11 cellular contexts compared by ENCODE assay signal in genomic region chr2:55045685-55046221, GRCh38. TPM values are rescaled to one million over a fixed set of nuclear protein-coding genes. Genes with fewer than 3 reads are reported as not detected.
A peak's percentile ranks its signal among the peaks of the same experiment; 100 is the strongest.
DNase-seq lines count a peak whose midpoint lies in the region; ATAC-seq, FAIRE-seq and TF ChIP-seq lines count a peak whose summit lies in the region.
"Had no signal": no experiment of that assay in that cellular context is flagged by ENCODE, and none has a peak within 500 bp of the region (broad histone marks: within the 10 kb centered on the region; RNA-seq: fewer than 3 reads in every experiment).

No MANE protein-coding gene starts in this region.

- peak overlapping the region; percentile 18 to 39; a peak in 3 of 4 replicates for H3K4me2 ChIP-seq in H1 (ENCODE audit: insufficient read depth in 1 of 2, low read depth in 2 of 2, low read length in 2 of 2)
- peak overlapping the region; percentile 74 for H3K4me2 ChIP-seq in neural cell (ENCODE audit: low read length)

- no peak overlapping the region for H2BK15ac ChIP-seq in H1 (ENCODE audit: low read length)

- POLR2A ChIA-PET in H1 (lab: Charles Lee; ENCODE audit: partially characterized antibody) = interaction anchor here (0.8 to 1.3 kb wide), 3 partner anchors 11 to 188 kb away, joined by 3 read pairs; no protein-coding TSS in a partner anchor

- TF ChIP-seq POLR2A in H1 (IDR thresholded peaks at IDR 0.05; ENCODE audit: control extremely low read depth in 1 of 2, low read depth in 2 of 2, low read length in 2 of 2) = no peak

- no peak overlapping the region for H3K23ac ChIP-seq in H1 (ENCODE audit: insufficient read length)

- DNase-seq in CD4-positive, CD25-positive, alpha-beta regulatory T cell = no peak
- DNase-seq in NCI-H187 treated with DMSO at 0.1 percent for 48 hours (lab: John Stamatoyannopoulos, UW) = peak; percentile 12
- DNase-seq in H1 (ENCODE audit: low read depth in 1 of 2, low spot score in 2 of 2) = no peak
- DNase-seq in globus pallidus (ENCODE audit: low spot score) = no peak
- no peak for DNase-seq in cardiac septum (ENCODE audit: low spot score)
- DNase-seq in NCI-H1694 treated with DMSO at 0.1 percent for 48 hours (lab: John Stamatoyannopoulos, UW) = no peak
- DNase-seq: activated naive CD8-positive, alpha-beta T cell treated with anti-CD3 and anti-CD28 coated beads, Interleukin-2, amount 50 U/mL, for 24 hours; DMS 273 treated with DMSO at 0.1 percent for 48 hours had no signal

- peaks cover 4% of the 10 kb centered on the region for H3F3A ChIP-seq in neural cell (ENCODE audit: insufficient read depth, low read length, poor library complexity, severe bottlenecking)

- TF ChIP-seq CTCF in H1 (IDR thresholded peaks at IDR 0.05; ENCODE audit: control extremely low read depth in 1 of 3, insufficient read depth in 1 of 3, low read depth in 1 of 3, low read length in 3 of 3) (no peak), neural cell (IDR thresholded peaks at IDR 0.05; ENCODE audit: poor library complexity, severe bottlenecking) (no peak)

- H3K36me3 ChIP-seq in CD4-positive, CD25-positive, alpha-beta regulatory T cell (ENCODE audit: control insufficient read depth, insufficient read depth, low read length) = no peaks in the 10 kb centered on the region
- H3K36me3 ChIP-seq in H1 (ENCODE audit: control insufficient read depth in 2 of 4, insufficient read depth in 4 of 4, low read length in 3 of 4) = no peaks in the 10 kb centered on the region; a peak in 1 of 8 replicates
- no peaks in the 10 kb centered on the region for H3K36me3 ChIP-seq in neural cell (ENCODE audit: insufficient read depth, low read length)

- ATAC-seq in CD4-positive, CD25-positive, alpha-beta regulatory T cell (ENCODE audit: low read depth in 2 of 2) = no peak
- ATAC-seq in HG03354 (IDR thresholded peaks at IDR 0.05; ENCODE audit: poor library complexity, severe bottlenecking, unreplicated experiment) = no peak
- ATAC-seq: activated naive CD8-positive, alpha-beta T cell treated with anti-CD3 and anti-CD28 coated beads, Interleukin-2, amount 50 U/mL, for 24 hours had no signal

- WGBS in H1 (ENCODE audit: extremely low coverage in 1 of 2, insufficient coverage in 1 of 2, insufficient read length in 1 of 2, insufficient replicate concordance in 2 of 2, low coverage in 1 of 2, low lambda C conversion rate in 2 of 2, missing lambda C conversion rate in 1 of 2), 2 experiments = 86% methylated on average over 6 of the region's 6 CpGs; no CpG with 5 or more reads in 1 of the 2 experiments

- H3K27me3 Mint-ChIP-seq in CD4-positive, CD25-positive, alpha-beta regulatory T cell = no peaks in the 10 kb centered on the region
- H3K27me3 Mint-ChIP-seq: activated naive CD8-positive, alpha-beta T cell treated with anti-CD3 and anti-CD28 coated beads, Interleukin-2, amount 50 U/mL, for 24 hours had no signal

- H4K20me1 ChIP-seq in H1 (replicated peaks in 1 of 2; ENCODE audit: control insufficient read depth in 1 of 2, insufficient read depth in 2 of 2, low read length in 2 of 2) (peaks cover 22 to 23% of the 10 kb centered on the region in 2 experiments), neural cell (ENCODE audit: insufficient read depth) (peaks cover 67% of the 10 kb centered on the region)

- no peak overlapping the region for H2BK120ac ChIP-seq in H1 (replicated peaks; ENCODE audit: low read depth, low read length)

- H2AFZ ChIP-seq in H1 (ENCODE audit: low read length) (no peak overlapping the region), neural cell (ENCODE audit: low read depth, low read length) (no peak overlapping the region)
- H2AFZ ChIP-seq: parathyroid adenoma had no signal

- FAIRE-seq in H1 (lab: Jason Lieb, UNC) = no peak

- intact Hi-C loops in cardiac septum (cut with DNase I) = no loop called here

- no peak overlapping the region for H2BK12ac ChIP-seq in H1 (ENCODE audit: low read depth, low read length)

- H2BK5ac ChIP-seq in H1 (ENCODE audit: low read depth, low read length) = no peak overlapping the region

- no peaks in the 10 kb centered on the region for H3K27me3 ChIP-seq in CD4-positive, CD25-positive, alpha-beta regulatory T cell (ENCODE audit: control insufficient read depth, insufficient read depth, low read length)
- H3K27me3 ChIP-seq in H1 (replicated peaks in 1 of 4; ENCODE audit: control insufficient read depth in 3 of 4, extremely low read depth in 1 of 4, insufficient read depth in 3 of 4, low read length in 3 of 4) = no peaks in the 10 kb centered on the region
- H3K27me3 ChIP-seq in neural cell (ENCODE audit: insufficient read depth, low read depth, low read length) = no peaks in the 10 kb centered on the region

- peaks cover 4% of the 10 kb centered on the region for H3K23me2 ChIP-seq in H1 (ENCODE audit: low read depth, low read length)

- TF ChIP-seq EP300 in H1 (IDR thresholded peaks at IDR 0.05; ENCODE audit: borderline replicate concordance in 1 of 2, low read depth in 2 of 2, low read length in 2 of 2) (no peak), neural cell (conservative IDR thresholded peaks at IDR 0.05; ENCODE audit: poor library complexity, severe bottlenecking) (no peak)

- peaks cover 54 to 87% of the 10 kb centered on the region in 2 experiments for H3K79me2 ChIP-seq in H1 (ENCODE audit: control insufficient read depth in 1 of 2, insufficient read depth in 2 of 2, low read length in 2 of 2)
- peaks cover 94% of the 10 kb centered on the region for H3K79me2 ChIP-seq in neural cell (replicated peaks; ENCODE audit: insufficient read depth, low read length)

- H3K9me3 Mint-ChIP-seq in CD4-positive, CD25-positive, alpha-beta regulatory T cell = no peaks in the 10 kb centered on the region
- H3K9me3 Mint-ChIP-seq: activated naive CD8-positive, alpha-beta T cell treated with anti-CD3 and anti-CD28 coated beads, Interleukin-2, amount 50 U/mL, for 24 hours had no signal

- peak overlapping the region in 2 of 3 donors; percentile 8 to 15 for H3K27ac Mint-ChIP-seq in CD4-positive, CD25-positive, alpha-beta regulatory T cell
- H3K27ac Mint-ChIP-seq: activated naive CD8-positive, alpha-beta T cell treated with anti-CD3 and anti-CD28 coated beads, Interleukin-2, amount 50 U/mL, for 24 hours had no signal

- H3K9ac ChIP-seq in H1 (replicated peaks in 1 of 4; ENCODE audit: extremely low read depth in 1 of 4, low read depth in 3 of 4, low read length in 3 of 4) (no peak overlapping the region), neural cell (ENCODE audit: low read length) (no peak overlapping the region)
- H3K9ac ChIP-seq: parathyroid adenoma had no signal

- H3K9me2 ChIP-seq in neural cell (ENCODE audit: insufficient read depth, low read length) = no peaks in the 10 kb centered on the region

- H3K56ac ChIP-seq in H1 (replicated peaks; ENCODE audit: insufficient read length, low read depth, low read length) = no peak overlapping the region

- H3K4me3 ChIP-seq in CD4-positive, CD25-positive, alpha-beta regulatory T cell (ENCODE audit: low read depth, low read length) = peak overlapping the region; percentile 38
- peak overlapping the region in 1 of 4 experiments; percentile 17; a peak in 1 of 8 replicates for H3K4me3 ChIP-seq in H1 (ENCODE audit: extremely low read depth in 1 of 4, insufficient read depth in 2 of 4, low read depth in 3 of 4, low read length in 4 of 4)
- H3K4me3 ChIP-seq in neural cell (ENCODE audit: low read length) = peak overlapping the region; percentile 91

- no peak overlapping the region for H3K4ac ChIP-seq in H1 (replicated peaks; ENCODE audit: insufficient read length, low read depth, low read length)

- H3K79me1 ChIP-seq in H1 (ENCODE audit: low read depth, low read length) = no peaks in the 10 kb centered on the region

- no peak overlapping the region for H4K8ac ChIP-seq in H1 (ENCODE audit: extremely low read depth, insufficient read depth, low read length)

- H2AK5ac ChIP-seq in H1 (ENCODE audit: low read depth, low read length) = no peak overlapping the region

- no peak overlapping the region for H3K27ac ChIP-seq in CD4-positive, CD25-positive, alpha-beta regulatory T cell (ENCODE audit: insufficient read depth, low read length, poor library complexity, severe bottlenecking)
- H3K27ac ChIP-seq in H1 (ENCODE audit: low read depth, low read length) (no peak overlapping the region), neural cell (ENCODE audit: low read length) (no peak overlapping the region)
- H3K27ac ChIP-seq: parathyroid adenoma had no signal

- H3K4me1 Mint-ChIP-seq in CD4-positive, CD25-positive, alpha-beta regulatory T cell = peaks cover 38 to 69% (median 44%) of the 10 kb centered on the region in 4 donors

- CTCF ChIA-PET in H1 (lab: Charles Lee; ENCODE audit: partially characterized antibody) = interaction anchor here (0.8 to 2.0 kb wide), 5 partner anchors 12 to 147 kb away, joined by 3 to 6 read pairs (median 3); no protein-coding TSS in a partner anchor

- no peak overlapping the region for H4K5ac ChIP-seq in H1 (ENCODE audit: insufficient read length, low read depth, low read length)

- H2BK20ac ChIP-seq in H1 (ENCODE audit: low read length) = no peak overlapping the region

- peak overlapping the region; percentile 2 to 92 (median 55) for H3K4me3 Mint-ChIP-seq in CD4-positive, CD25-positive, alpha-beta regulatory T cell

- no peak for TF ChIP-seq RAD21 in H1 (IDR thresholded peaks at IDR 0.05 in 1 of 2, conservative IDR thresholded peaks at IDR 0.05 in 1 of 2; ENCODE audit: low read depth in 2 of 2, low read length in 2 of 2)
- no peak for TF ChIP-seq RAD21 in neural cell (conservative IDR thresholded peaks at IDR 0.05)

- H3K4me1 ChIP-seq in CD4-positive, CD25-positive, alpha-beta regulatory T cell (ENCODE audit: control insufficient read depth, insufficient read depth, low read length, poor library complexity, severe bottlenecking) = peaks cover 35% of the 10 kb centered on the region
- H3K4me1 ChIP-seq in H1 (replicated peaks in 1 of 4; ENCODE audit: control insufficient read depth in 3 of 4, insufficient read depth in 4 of 4, low read length in 3 of 4) = peaks cover 0 to 9% (median 4%) of the 10 kb centered on the region in 4 experiments; a peak in 3 of 7 replicates

- H3K9me3 ChIP-seq in CD4-positive, CD25-positive, alpha-beta regulatory T cell (ENCODE audit: control insufficient read depth in 2 of 2, low read length in 2 of 2) = no peaks in the 10 kb centered on the region
- no peaks in the 10 kb centered on the region for H3K9me3 ChIP-seq in H1 (ENCODE audit: insufficient read depth in 2 of 2, low read depth in 1 of 2, low read length in 1 of 2)
- no peaks in the 10 kb centered on the region for H3K9me3 ChIP-seq in neural cell (ENCODE audit: low read length)

- H3K14ac ChIP-seq in H1 (ENCODE audit: insufficient read length) = no peak overlapping the region

- peaks cover 3% of the 10 kb centered on the region for H3K36me3 Mint-ChIP-seq in CD4-positive, CD25-positive, alpha-beta regulatory T cell

- no peak overlapping the region for H4K91ac ChIP-seq in H1 (replicated peaks; ENCODE audit: insufficient read length, low read length)

- no peak overlapping the region for H3K18ac ChIP-seq in H1 (ENCODE audit: extremely low read depth, low read length)

RNA-seq across cellular contexts. Expression of gene RTN4, which starts 4.5 kb away (rescaled TPM):
- total RNA-seq in CD4-positive, CD25-positive, alpha-beta regulatory T cell = 84.2 TPM
- polyA plus RNA-seq in CD4-positive, CD25-positive, alpha-beta regulatory T cell = 100 to 1,000 TPM in 3 of 4 donors, 10 to 100 TPM in 1; 98.0 to 151 (median 111) TPM
- 240 and 242 TPM in 2 replicates for total RNA-seq in H1 (2021; fragmentation: NEBNext Ultra II Directional; extraction: Animal tissue kit (Norgen Biotek cat#: 25700))
- 113 and 179 TPM in 2 replicates for polyA plus RNA-seq in H1 (2011; rRNA removed)
- 181 TPM for polyA plus RNA-seq in H1 (2011; cell fraction: cytosol; rRNA removed)
- 68.6 TPM for polyA plus RNA-seq in H1 (2011; cell fraction: nucleus; rRNA removed)
- 159 to 285 TPM (median 199 TPM) in 4 replicates for polyA plus RNA-seq in H1 (2012, experiment 1 of 2)
- polyA plus RNA-seq in H1 (2012, experiment 2 of 2) = 93.2 TPM
- 447 TPM for polyA plus RNA-seq in H1 (2013, experiment 1 of 2)
- 509 TPM for polyA plus RNA-seq in H1 (2013, experiment 2 of 2)
- 157 and 171 TPM in 2 replicates for polyA minus RNA-seq in H1 (2011; rRNA and poly(A)+ RNA removed)
- 108 TPM for polyA minus RNA-seq in H1 (2011; cell fraction: cytosol; rRNA and poly(A)+ RNA removed)
- 128 TPM for polyA minus RNA-seq in H1 (2011; cell fraction: nucleus; rRNA and poly(A)+ RNA removed)
- 551 and 582 TPM in 2 replicates for polyA plus RNA-seq in neural cell
- polyA minus RNA-seq in neural cell = 580 and 667 TPM in 2 replicates
- 174 TPM for total RNA-seq in cardiac septum
